1 cellular context compared by ENCODE assay signal in the genomic region with DNA sequence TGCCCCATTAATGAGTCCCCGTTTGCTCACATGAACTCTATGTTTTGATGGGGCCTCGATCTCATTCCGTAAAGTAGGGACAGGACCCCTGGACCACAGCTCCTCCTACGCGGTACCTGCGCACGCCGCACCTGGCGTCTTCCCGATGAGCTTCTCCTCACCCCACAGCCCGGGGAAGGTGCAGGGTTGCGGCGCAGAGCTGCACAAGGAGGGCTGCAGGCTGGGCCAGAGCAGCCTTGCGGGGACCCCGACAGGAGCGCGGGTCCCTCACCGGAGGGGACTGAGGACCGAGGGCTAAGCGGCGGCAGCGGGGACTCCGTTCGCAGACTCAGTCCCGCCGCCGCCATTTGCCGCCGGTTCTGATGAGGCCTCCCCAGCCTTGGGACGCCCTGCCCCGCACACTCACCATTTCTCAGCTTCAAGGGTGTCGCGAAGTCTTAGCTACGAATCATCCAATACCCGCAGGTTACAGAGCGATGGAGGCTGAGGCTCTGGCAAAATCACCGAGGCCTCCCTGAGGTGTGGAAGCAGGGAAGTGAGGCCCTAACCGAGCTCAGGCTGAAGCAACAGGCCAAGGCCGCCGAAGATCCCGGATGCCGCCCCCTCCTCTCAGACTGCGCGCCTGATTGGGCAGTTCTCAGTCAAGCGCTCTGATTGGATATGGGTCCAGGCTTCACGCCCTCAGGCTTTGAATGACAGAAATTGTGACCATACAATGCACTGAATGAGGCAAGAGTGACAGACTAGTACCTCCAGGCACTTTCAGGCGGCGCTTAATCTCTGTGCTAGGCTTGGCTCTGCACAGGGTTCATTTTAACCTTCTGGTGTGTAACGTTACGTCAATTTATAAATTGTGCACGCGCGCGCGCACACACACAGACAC.
TF ChIP-seq lines count a peak whose summit lies in the region.

No MANE protein-coding gene starts in this region.

TF ChIP-seq in HepG2, 621 proteins besides CTCF, POLR2A, EP300 and RAD21 (continued from another document and continues in another):
- TF ChIP-seq, protein P1, sequence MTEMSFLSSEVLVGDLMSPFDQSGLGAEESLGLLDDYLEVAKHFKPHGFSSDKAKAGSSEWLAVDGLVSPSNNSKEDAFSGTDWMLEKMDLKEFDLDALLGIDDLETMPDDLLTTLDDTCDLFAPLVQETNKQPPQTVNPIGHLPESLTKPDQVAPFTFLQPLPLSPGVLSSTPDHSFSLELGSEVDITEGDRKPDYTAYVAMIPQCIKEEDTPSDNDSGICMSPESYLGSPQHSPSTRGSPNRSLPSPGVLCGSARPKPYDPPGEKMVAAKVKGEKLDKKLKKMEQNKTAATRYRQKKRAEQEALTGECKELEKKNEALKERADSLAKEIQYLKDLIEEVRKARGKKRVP (CRISPR knock-in tag; IDR thresholded peaks at IDR 0.05), result peak in 1 of 2 experiments; percentile 82; a peak in 2 of 4 replicates
- TF ChIP-seq, protein P2, sequence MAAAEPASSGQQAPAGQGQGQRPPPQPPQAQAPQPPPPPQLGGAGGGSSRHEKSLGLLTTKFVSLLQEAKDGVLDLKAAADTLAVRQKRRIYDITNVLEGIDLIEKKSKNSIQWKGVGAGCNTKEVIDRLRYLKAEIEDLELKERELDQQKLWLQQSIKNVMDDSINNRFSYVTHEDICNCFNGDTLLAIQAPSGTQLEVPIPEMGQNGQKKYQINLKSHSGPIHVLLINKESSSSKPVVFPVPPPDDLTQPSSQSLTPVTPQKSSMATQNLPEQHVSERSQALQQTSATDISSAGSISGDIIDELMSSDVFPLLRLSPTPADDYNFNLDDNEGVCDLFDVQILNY (CRISPR knock-in tag; conservative IDR thresholded peaks at IDR 0.05), result no peak
- no peak; the same call in 1 of the 2 replicates for TF ChIP-seq CBX5 (CRISPR knock-in tag; IDR thresholded peaks at IDR 0.05; ENCODE audit: borderline replicate concordance)
- peak; percentile 13; the same call in 1 of the 2 replicates for TF ChIP-seq ZBTB20 (CRISPR knock-in tag; IDR thresholded peaks at IDR 0.05; ENCODE audit: borderline replicate concordance, low read depth)
- TF ChIP-seq, protein P3, sequence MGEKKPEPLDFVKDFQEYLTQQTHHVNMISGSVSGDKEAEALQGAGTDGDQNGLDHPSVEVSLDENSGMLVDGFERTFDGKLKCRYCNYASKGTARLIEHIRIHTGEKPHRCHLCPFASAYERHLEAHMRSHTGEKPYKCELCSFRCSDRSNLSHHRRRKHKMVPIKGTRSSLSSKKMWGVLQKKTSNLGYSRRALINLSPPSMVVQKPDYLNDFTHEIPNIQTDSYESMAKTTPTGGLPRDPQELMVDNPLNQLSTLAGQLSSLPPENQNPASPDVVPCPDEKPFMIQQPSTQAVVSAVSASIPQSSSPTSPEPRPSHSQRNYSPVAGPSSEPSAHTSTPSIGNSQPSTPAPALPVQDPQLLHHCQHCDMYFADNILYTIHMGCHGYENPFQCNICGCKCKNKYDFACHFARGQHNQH (CRISPR knock-in tag; IDR thresholded peaks at IDR 0.05), result peak; percentile 76
- no peak for TF ChIP-seq JUN (CRISPR knock-in tag; IDR thresholded peaks at IDR 0.05)
- peak; percentile 77 for TF ChIP-seq ZNF607 (CRISPR knock-in tag; IDR thresholded peaks at IDR 0.05; ENCODE audit: borderline replicate concordance)
- no peak for TF ChIP-seq KDM6A (CRISPR knock-in tag; IDR thresholded peaks at IDR 0.05; ENCODE audit: low read depth)
- no peak for TF ChIP-seq ZNF20 (CRISPR knock-in tag; IDR thresholded peaks at IDR 0.05)
- TF ChIP-seq SALL1 (CRISPR knock-in tag; IDR thresholded peaks at IDR 0.05), result peak; percentile 82
- no peak for TF ChIP-seq ZNF660 (CRISPR knock-in tag; IDR thresholded peaks at IDR 0.05; ENCODE audit: borderline replicate concordance, low read depth)
- TF ChIP-seq RCOR2 (CRISPR knock-in tag; IDR thresholded peaks at IDR 0.05), result 0 out of 2 replicates have a peak, but pooled peaks have one; percentile 22
- no peak for TF ChIP-seq ZSCAN22 (CRISPR knock-in tag; IDR thresholded peaks at IDR 0.05)
- no peak for TF ChIP-seq ZNF614 (CRISPR knock-in tag; IDR thresholded peaks at IDR 0.05; ENCODE audit: borderline replicate concordance)
- TF ChIP-seq, protein P4, sequence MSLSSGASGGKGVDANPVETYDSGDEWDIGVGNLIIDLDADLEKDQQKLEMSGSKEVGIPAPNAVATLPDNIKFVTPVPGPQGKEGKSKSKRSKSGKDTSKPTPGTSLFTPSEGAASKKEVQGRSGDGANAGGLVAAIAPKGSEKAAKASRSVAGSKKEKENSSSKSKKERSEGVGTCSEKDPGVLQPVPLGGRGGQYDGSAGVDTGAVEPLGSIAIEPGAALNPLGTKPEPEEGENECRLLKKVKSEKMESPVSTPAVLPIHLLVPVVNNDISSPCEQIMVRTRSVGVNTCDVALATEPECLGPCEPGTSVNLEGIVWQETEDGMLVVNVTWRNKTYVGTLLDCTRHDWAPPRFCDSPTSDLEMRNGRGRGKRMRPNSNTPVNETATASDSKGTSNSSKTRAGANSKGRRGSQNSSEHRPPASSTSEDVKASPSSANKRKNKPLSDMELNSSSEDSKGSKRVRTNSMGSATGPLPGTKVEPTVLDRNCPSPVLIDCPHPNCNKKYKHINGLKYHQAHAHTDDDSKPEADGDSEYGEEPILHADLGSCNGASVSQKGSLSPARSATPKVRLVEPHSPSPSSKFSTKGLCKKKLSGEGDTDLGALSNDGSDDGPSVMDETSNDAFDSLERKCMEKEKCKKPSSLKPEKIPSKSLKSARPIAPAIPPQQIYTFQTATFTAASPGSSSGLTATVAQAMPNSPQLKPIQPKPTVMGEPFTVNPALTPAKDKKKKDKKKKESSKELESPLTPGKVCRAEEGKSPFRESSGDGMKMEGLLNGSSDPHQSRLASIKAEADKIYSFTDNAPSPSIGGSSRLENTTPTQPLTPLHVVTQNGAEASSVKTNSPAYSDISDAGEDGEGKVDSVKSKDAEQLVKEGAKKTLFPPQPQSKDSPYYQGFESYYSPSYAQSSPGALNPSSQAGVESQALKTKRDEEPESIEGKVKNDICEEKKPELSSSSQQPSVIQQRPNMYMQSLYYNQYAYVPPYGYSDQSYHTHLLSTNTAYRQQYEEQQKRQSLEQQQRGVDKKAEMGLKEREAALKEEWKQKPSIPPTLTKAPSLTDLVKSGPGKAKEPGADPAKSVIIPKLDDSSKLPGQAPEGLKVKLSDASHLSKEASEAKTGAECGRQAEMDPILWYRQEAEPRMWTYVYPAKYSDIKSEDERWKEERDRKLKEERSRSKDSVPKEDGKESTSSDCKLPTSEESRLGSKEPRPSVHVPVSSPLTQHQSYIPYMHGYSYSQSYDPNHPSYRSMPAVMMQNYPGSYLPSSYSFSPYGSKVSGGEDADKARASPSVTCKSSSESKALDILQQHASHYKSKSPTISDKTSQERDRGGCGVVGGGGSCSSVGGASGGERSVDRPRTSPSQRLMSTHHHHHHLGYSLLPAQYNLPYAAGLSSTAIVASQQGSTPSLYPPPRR (CRISPR knock-in tag; IDR thresholded peaks at IDR 0.05; ENCODE audit: borderline replicate concordance), result 0 out of 2 replicates have a peak, but pooled peaks have one; percentile 29
- TF ChIP-seq, protein P5, sequence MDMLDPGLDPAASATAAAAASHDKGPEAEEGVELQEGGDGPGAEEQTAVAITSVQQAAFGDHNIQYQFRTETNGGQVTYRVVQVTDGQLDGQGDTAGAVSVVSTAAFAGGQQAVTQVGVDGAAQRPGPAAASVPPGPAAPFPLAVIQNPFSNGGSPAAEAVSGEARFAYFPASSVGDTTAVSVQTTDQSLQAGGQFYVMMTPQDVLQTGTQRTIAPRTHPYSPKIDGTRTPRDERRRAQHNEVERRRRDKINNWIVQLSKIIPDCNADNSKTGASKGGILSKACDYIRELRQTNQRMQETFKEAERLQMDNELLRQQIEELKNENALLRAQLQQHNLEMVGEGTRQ (IDR thresholded peaks at IDR 0.05; ENCODE audit: low read depth, low read length), result no peak
- TF ChIP-seq, protein P5 (CRISPR knock-in tag; IDR thresholded peaks at IDR 0.05; ENCODE audit: borderline replicate concordance), result no peak
- TF ChIP-seq KAT7 (CRISPR knock-in tag; IDR thresholded peaks at IDR 0.05; ENCODE audit: borderline replicate concordance), result peak; percentile 79
- TF ChIP-seq ELF1 (CRISPR knock-in tag; IDR thresholded peaks at IDR 0.05), result 0 out of 2 replicates have a peak, but pooled peaks have one; percentile 40
- TF ChIP-seq POLR2AphosphoS5 (IDR thresholded peaks at IDR 0.05; ENCODE audit: low read depth, low read length), result peak; percentile 98
- TF ChIP-seq, protein P6, sequence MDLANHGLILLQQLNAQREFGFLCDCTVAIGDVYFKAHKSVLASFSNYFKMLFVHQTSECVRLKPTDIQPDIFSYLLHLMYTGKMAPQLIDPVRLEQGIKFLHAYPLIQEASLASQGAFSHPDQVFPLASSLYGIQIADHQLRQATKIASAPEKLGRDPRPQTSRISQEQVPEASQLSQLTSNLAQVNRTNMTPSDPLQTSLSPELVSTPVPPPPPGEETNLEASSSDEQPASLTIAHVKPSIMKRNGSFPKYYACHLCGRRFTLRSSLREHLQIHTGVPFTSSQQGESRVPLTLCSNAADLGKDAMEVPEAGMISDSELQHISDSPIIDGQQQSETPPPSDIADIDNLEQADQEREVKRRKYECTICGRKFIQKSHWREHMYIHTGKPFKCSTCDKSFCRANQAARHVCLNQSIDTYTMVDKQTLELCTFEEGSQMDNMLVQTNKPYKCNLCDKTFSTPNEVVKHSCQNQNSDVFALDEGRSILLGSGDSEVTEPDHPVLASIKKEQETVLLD (CRISPR knock-in tag; IDR thresholded peaks at IDR 0.05; ENCODE audit: low read depth), result no peak
- TF ChIP-seq, protein P7, sequence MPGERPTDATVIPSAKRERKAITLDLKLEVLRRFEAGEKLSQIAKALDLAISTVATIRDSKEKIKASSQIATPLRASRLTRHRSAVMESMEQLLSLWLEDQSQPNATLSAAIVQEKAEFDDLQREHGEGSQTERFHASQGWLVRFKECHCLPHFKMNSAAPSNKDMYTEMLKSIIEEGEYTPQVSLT (CRISPR knock-in tag; IDR thresholded peaks at IDR 0.05; ENCODE audit: borderline replicate concordance, low read depth), result no peak
- TF ChIP-seq ARHGAP35 (CRISPR knock-in tag; IDR thresholded peaks at IDR 0.05; ENCODE audit: borderline replicate concordance), result no peak; the same call in none of the 2 replicates
- TF ChIP-seq RBM39 (IDR thresholded peaks at IDR 0.05; ENCODE audit: low read depth, low read length, poor library complexity, severe bottlenecking), result peak; percentile 62
- TF ChIP-seq ZNF510 (CRISPR knock-in tag; IDR thresholded peaks at IDR 0.05; ENCODE audit: low read depth), result no peak
- no peak for TF ChIP-seq SMAD1 (CRISPR knock-in tag; IDR thresholded peaks at IDR 0.05; ENCODE audit: borderline replicate concordance, low read depth)
- TF ChIP-seq, protein P8, sequence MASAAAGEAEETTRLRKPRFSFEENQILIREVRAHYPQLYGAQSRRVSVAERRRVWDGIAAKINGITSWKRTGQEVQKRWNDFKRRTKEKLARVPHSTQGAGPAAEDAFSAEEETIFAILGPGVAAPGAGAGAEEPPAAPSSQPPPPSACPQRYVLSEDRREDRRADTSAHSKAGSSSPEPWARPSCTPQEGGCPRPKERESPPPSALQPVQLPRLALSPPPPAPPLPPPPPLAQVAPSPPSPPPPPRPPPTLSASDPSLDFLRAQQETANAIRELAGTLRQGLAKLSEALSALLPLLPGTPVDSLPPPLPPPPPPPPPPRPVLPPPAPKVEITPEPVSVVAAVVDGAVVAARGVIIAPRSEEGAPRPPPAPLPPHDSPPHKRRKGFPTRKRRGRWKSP (CRISPR knock-in tag; IDR thresholded peaks at IDR 0.05), result peak; percentile 89; the same call in 1 of the 2 replicates
- TF ChIP-seq ZNF343 (CRISPR knock-in tag; IDR thresholded peaks at IDR 0.05), result peak; percentile 58
- no peak for TF ChIP-seq ZNF674 (CRISPR knock-in tag; IDR thresholded peaks at IDR 0.05; ENCODE audit: low read depth)
- TF ChIP-seq TRIM24 (CRISPR knock-in tag; IDR thresholded peaks at IDR 0.05), result no peak
- TF ChIP-seq, protein P9, sequence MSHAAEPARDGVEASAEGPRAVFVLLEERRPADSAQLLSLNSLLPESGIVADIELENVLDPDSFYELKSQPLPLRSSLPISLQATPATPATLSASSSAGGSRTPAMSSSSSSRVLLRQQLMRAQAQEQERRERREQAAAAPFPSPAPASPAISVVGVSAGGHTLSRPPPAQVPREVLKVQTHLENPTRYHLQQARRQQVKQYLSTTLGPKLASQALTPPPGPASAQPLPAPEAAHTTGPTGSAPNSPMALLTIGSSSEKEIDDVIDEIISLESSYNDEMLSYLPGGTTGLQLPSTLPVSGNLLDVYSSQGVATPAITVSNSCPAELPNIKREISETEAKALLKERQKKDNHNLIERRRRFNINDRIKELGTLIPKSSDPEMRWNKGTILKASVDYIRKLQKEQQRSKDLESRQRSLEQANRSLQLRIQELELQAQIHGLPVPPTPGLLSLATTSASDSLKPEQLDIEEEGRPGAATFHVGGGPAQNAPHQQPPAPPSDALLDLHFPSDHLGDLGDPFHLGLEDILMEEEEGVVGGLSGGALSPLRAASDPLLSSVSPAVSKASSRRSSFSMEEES (CRISPR knock-in tag; IDR thresholded peaks at IDR 0.05), result peak; percentile 67; the same call in 1 of the 2 replicates
- TF ChIP-seq, protein P10, sequence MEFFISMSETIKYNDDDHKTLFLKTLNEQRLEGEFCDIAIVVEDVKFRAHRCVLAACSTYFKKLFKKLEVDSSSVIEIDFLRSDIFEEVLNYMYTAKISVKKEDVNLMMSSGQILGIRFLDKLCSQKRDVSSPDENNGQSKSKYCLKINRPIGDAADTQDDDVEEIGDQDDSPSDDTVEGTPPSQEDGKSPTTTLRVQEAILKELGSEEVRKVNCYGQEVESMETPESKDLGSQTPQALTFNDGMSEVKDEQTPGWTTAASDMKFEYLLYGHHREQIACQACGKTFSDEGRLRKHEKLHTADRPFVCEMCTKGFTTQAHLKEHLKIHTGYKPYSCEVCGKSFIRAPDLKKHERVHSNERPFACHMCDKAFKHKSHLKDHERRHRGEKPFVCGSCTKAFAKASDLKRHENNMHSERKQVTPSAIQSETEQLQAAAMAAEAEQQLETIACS (CRISPR knock-in tag; IDR thresholded peaks at IDR 0.05), result peak; percentile 81
- no peak for TF ChIP-seq ZNF337 (CRISPR knock-in tag; IDR thresholded peaks at IDR 0.05; ENCODE audit: borderline replicate concordance, low read depth)
- TF ChIP-seq, protein P11, sequence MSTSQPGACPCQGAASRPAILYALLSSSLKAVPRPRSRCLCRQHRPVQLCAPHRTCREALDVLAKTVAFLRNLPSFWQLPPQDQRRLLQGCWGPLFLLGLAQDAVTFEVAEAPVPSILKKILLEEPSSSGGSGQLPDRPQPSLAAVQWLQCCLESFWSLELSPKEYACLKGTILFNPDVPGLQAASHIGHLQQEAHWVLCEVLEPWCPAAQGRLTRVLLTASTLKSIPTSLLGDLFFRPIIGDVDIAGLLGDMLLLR (CRISPR knock-in tag; IDR thresholded peaks at IDR 0.05), result 0 out of 2 replicates have a peak, but pooled peaks have one; percentile 8
- TF ChIP-seq ZNF335 (CRISPR knock-in tag; IDR thresholded peaks at IDR 0.05), result no peak
